In genomic region chr22:25613114-25613513, GRCh38 we compare ENCODE assay signal across 7 cellular contexts. TPM values are rescaled to one million over a fixed set of nuclear protein-coding genes. Genes with fewer than 3 reads are reported as not detected.
DNase-seq lines count a peak whose midpoint lies in the region; ATAC-seq, FAIRE-seq and TF ChIP-seq lines count a peak whose summit lies in the region.
"Not testable (repeated sequence)": the region's sequence is repeated elsewhere in the genome, so short reads cannot be mapped to it uniquely, and the experiment has no call there.

No MANE protein-coding gene starts in this region.

- POLR2A ChIA-PET in A549 (lab: Yijun Ruan, JAX); K562 (lab: Yijun Ruan, JAX); endothelial cell of umbilical vein (lab: Charles Lee): not testable (repeated sequence)

- not testable (repeated sequence) for H3K27me3 ChIP-seq in astrocyte (ENCODE audit: insufficient read depth, low read length); K562 (ENCODE audit: control insufficient read depth in 2 of 2, insufficient read depth in 2 of 2, low read length in 2 of 2); endothelial cell of umbilical vein (ENCODE audit: control insufficient read depth in 2 of 2, insufficient read depth in 2 of 2, low read length in 2 of 2); neural progenitor cell

- H3F3A ChIP-seq in neural progenitor cell (ENCODE audit: low read depth) = peaks cover 22% of the 10 kb centered on the region

- dilution Hi-C loops in endothelial cell of umbilical vein (cut with MboI; ENCODE audit: extremely low pct_ligation_motif_present, low sequenced_read_pairs) = not testable (repeated sequence)

- H3K79me2 ChIP-seq in astrocyte (ENCODE audit: insufficient read depth, low read length); K562 (ENCODE audit: control insufficient read depth, insufficient read depth, low read length); endothelial cell of umbilical vein (ENCODE audit: control insufficient read depth, insufficient read depth, low read length): not testable (repeated sequence)
- peaks cover 23% of the 10 kb centered on the region for H3K79me2 ChIP-seq in neural progenitor cell (ENCODE audit: low read depth)

- in situ Hi-C loops in K562 (cut with MboI) = not testable (repeated sequence)

- TF ChIP-seq RAD21 in A549 (conservative IDR thresholded peaks at IDR 0.05 in 1 of 2, IDR thresholded peaks at IDR 0.05 in 1 of 2); K562 (CRISPR knock-in tag; conservative IDR thresholded peaks at IDR 0.05 in 1 of 2, IDR thresholded peaks at IDR 0.05 in 1 of 2): not testable (repeated sequence)

- TF ChIP-seq EP300 in A549 (IDR thresholded peaks at IDR 0.05); K562 (IDR thresholded peaks at IDR 0.05; ENCODE audit: low read length): not testable (repeated sequence)

- H3K27me3 Mint-ChIP-seq in astrocyte (ENCODE audit: low read depth, unreplicated experiment); neural progenitor cell (ENCODE audit: insufficient read depth, low read depth): not testable (repeated sequence)

- TF ChIP-seq POLR2A in A549 (IDR thresholded peaks at IDR 0.05; ENCODE audit: low read length); GM12892 (IDR thresholded peaks at IDR 0.05; ENCODE audit: low read depth, low read length); K562 (conservative IDR thresholded peaks at IDR 0.05); endothelial cell of umbilical vein (IDR thresholded peaks at IDR 0.05; ENCODE audit: low read depth, low read length): not testable (repeated sequence)

- CTCF ChIA-PET in A549 (lab: Yijun Ruan, JAX); K562 (lab: Yijun Ruan, JAX; ENCODE audit: low intra/inter-chr PET ratio); endothelial cell of umbilical vein (lab: Charles Lee): not testable (repeated sequence)

- H2AFZ ChIP-seq in astrocyte (ENCODE audit: low read depth, low read length); K562 (ENCODE audit: low read depth, low read length); endothelial cell of umbilical vein (ENCODE audit: low read depth, low read length); neural progenitor cell (replicated peaks): not testable (repeated sequence)

- not testable (repeated sequence) for H3K4me3 ChIP-seq in A549; astrocyte (ENCODE audit: insufficient read depth, low read depth, low read length); K562; endothelial cell of umbilical vein (replicated peaks in 1 of 3; ENCODE audit: insufficient read depth in 1 of 3, low read depth in 1 of 3, low read length in 3 of 3); neural progenitor cell

- FAIRE-seq in A549 (lab: Jason Lieb, UNC) (peak; percentile 63), GM12892 (lab: Jason Lieb, UNC) (peak; percentile 84), GM19239 (lab: Jason Lieb, UNC) (peak; percentile 68), astrocyte (lab: Jason Lieb, UNC) (peak; percentile 63), K562 (lab: Jason Lieb, UNC) (peak; percentile 75), endothelial cell of umbilical vein (lab: Jason Lieb, UNC) (peak; percentile 86)

- DNase-seq in A549 (ENCODE audit: low read depth in 1 of 2, low spot score in 1 of 2); GM12892 (ENCODE audit: insufficient read length); GM19239 (ENCODE audit: insufficient read length, low spot score); astrocyte (ENCODE audit: low read depth); K562 (ENCODE audit: extremely low read depth in 1 of 4, low spot score in 3 of 4); endothelial cell of umbilical vein (ENCODE audit: low read depth, low spot score); neural progenitor cell (ENCODE audit: low spot score): not testable (repeated sequence)

- intact Hi-C loops in K562 (cut with micrococcal nuclease); endothelial cell of umbilical vein (cut with micrococcal nuclease): not testable (repeated sequence)

- H3K27ac ChIP-seq in A549; astrocyte (ENCODE audit: low read depth, low read length); K562 (ENCODE audit: extremely low read depth, low read depth, low read length); endothelial cell of umbilical vein (ENCODE audit: insufficient read depth, low read depth, low read length); neural progenitor cell: not testable (repeated sequence)

- ATAC-seq in A549 = not testable (repeated sequence)
- peak; percentile 64; the same call in 2 of the 3 replicates for ATAC-seq in K562

- WGBS in A549 (ENCODE audit: missing lambda C conversion rate) = no CpG with 5 or more reads among the region's 3 CpGs
- WGBS in K562 (ENCODE audit: insufficient coverage, low coverage, missing lambda C conversion rate) = no CpG with 5 or more reads among the region's 3 CpGs

- not testable (repeated sequence) for H3K27ac Mint-ChIP-seq in astrocyte (ENCODE audit: unreplicated experiment); neural progenitor cell

- H3K9ac ChIP-seq in astrocyte (ENCODE audit: low read length); K562 (ENCODE audit: insufficient read depth in 1 of 2, low read depth in 2 of 2, low read length in 2 of 2); endothelial cell of umbilical vein (replicated peaks; ENCODE audit: extremely low read depth, insufficient read depth, low read length); neural progenitor cell: not testable (repeated sequence)

- H3K4me3 Mint-ChIP-seq in astrocyte (ENCODE audit: unreplicated experiment); neural progenitor cell: not testable (repeated sequence)

- not testable (repeated sequence) for TF ChIP-seq CTCF in A549 (IDR thresholded peaks at IDR 0.05); astrocyte (IDR thresholded peaks at IDR 0.05; ENCODE audit: insufficient read depth, low read depth, low read length); K562 (IDR thresholded peaks at IDR 0.05 in 2 of 3, conservative IDR thresholded peaks at IDR 0.05 in 1 of 3; ENCODE audit: insufficient read depth in 2 of 3, low read depth in 1 of 3, low read length in 3 of 3); endothelial cell of umbilical vein (IDR thresholded peaks at IDR 0.05; ENCODE audit: extremely low read depth in 1 of 2, insufficient read depth in 1 of 2, low read depth in 1 of 2, low read length in 2 of 2); neural progenitor cell (IDR thresholded peaks at IDR 0.05)

- H3K4me1 Mint-ChIP-seq in astrocyte (ENCODE audit: low read depth, unreplicated experiment) = peaks cover 13% of the 10 kb centered on the region
- H3K4me1 Mint-ChIP-seq in neural progenitor cell = peaks cover 19% of the 10 kb centered on the region

- H4K20me1 ChIP-seq in astrocyte (ENCODE audit: insufficient read depth, low read length); K562 (replicated peaks; ENCODE audit: control insufficient read depth, insufficient read depth, low read length); endothelial cell of umbilical vein (replicated peaks; ENCODE audit: control insufficient read depth, extremely low read depth, insufficient read depth, low read length); neural progenitor cell (ENCODE audit: low read depth): not testable (repeated sequence)

- BruUV-seq in K562 (replicated peaks; lab: Mats Ljungman, UMichigan); endothelial cell of umbilical vein (replicated peaks; lab: Mats Ljungman, UMichigan): not testable (repeated sequence)

- H3K4me1 ChIP-seq in A549; astrocyte (ENCODE audit: insufficient read depth, low read length); K562 (replicated peaks in 1 of 2; ENCODE audit: control insufficient read depth in 2 of 2, insufficient read depth in 2 of 2, low read length in 2 of 2); endothelial cell of umbilical vein (ENCODE audit: control insufficient read depth, extremely low read depth, insufficient read depth, low read length): not testable (repeated sequence)
- H3K4me1 ChIP-seq in neural progenitor cell = peaks cover 41% of the 10 kb centered on the region

- H3K36me3 Mint-ChIP-seq in astrocyte (ENCODE audit: low read depth, unreplicated experiment); neural progenitor cell: not testable (repeated sequence)

- H3K9me3 ChIP-seq in A549; astrocyte (ENCODE audit: insufficient read depth, low read depth, low read length); K562 (replicated peaks; ENCODE audit: control insufficient read depth, insufficient read depth, low read depth, low read length); endothelial cell of umbilical vein (replicated peaks; ENCODE audit: control insufficient read depth, insufficient read depth, low read length); neural progenitor cell (ENCODE audit: low read depth): not testable (repeated sequence)

- H3K36me3 ChIP-seq in astrocyte (ENCODE audit: insufficient read depth, low read length); K562 (ENCODE audit: control insufficient read depth, insufficient read depth, low read length); endothelial cell of umbilical vein (ENCODE audit: control insufficient read depth in 2 of 2, extremely low read depth in 1 of 2, insufficient read depth in 2 of 2, low read length in 2 of 2); neural progenitor cell: not testable (repeated sequence)

- H3K9me1 ChIP-seq in K562 (ENCODE audit: control insufficient read depth, insufficient read depth, low read length); endothelial cell of umbilical vein (replicated peaks; ENCODE audit: control insufficient read depth, extremely low read depth, insufficient read depth, low read length): not testable (repeated sequence)

- H3K9me3 Mint-ChIP-seq in astrocyte (ENCODE audit: unreplicated experiment) = not testable (repeated sequence)
- H3K9me3 Mint-ChIP-seq in neural progenitor cell = peaks cover 13% of the 10 kb centered on the region

- not testable (repeated sequence) for H3K4me2 ChIP-seq in A549; astrocyte (ENCODE audit: low read length); K562 (ENCODE audit: insufficient read depth, low read length); endothelial cell of umbilical vein (ENCODE audit: insufficient read depth, low read length)
- H3K4me2 ChIP-seq in neural progenitor cell = peak overlapping the region; percentile 5

RNA-seq across cellular contexts. Expression of gene GRK3, which starts 48.6 kb away (rescaled TPM):
- polyA plus RNA-seq in A549 (2011; rRNA removed) (6.5 and 6.9 TPM in 2 replicates), A549 (2017; fragmentation: RNase III; extraction: RNeasy Plus Mini Kit Qiagen cat#74134 plus additional on column Dnase treatment) (3.4 to 3.9 TPM (median 3.5 TPM) in 3 replicates), K562 (2011; rRNA removed) (2.9 and 4.0 TPM in 2 replicates), K562 (2014; fragmentation: Illumina TruSeq; extraction: Trizol) (5.9 and 6.3 TPM in 2 replicates), K562 (2014; fragmentation: Nextera tagmentation; extraction: Ambion mirVana) (1 to 10 TPM; 1.4 TPM), K562 (2014; rRNA removed) (3.4 and 3.6 TPM in 2 replicates), endothelial cell of umbilical vein (0.56 and 0.68 TPM in 2 replicates)
- polyA plus RNA-seq in A549 (2012; cell fraction: cytosol; rRNA removed) = 1.3 and 1.4 TPM in 2 replicates
- polyA plus RNA-seq in A549 (2012; cell fraction: nucleus; rRNA removed) = 0.83 and 1.5 TPM in 2 replicates
- 5.5 and 6.0 TPM in 2 replicates for polyA minus RNA-seq in A549 (2011; rRNA and poly(A)+ RNA removed)
- polyA plus RNA-seq in GM12892 (2012; ENCODE audit: missing spikeins) = 14.4 TPM
- total RNA-seq in astrocyte (7.2 TPM in 2 replicates), K562 (2014; rRNA removed) (3.4 and 3.7 TPM in 2 replicates), K562 (2014; rRNA removed; fragmentation: Illumina TruSeq; extraction: Trizol) (7.5 and 9.0 TPM in 2 replicates), K562 (2015; rRNA removed; fragmentation: Illumina TruSeq; extraction: Trizol) (6.0 and 6.8 TPM in 2 replicates), K562 (2021) (7.3 and 7.6 TPM in 2 replicates), endothelial cell of umbilical vein (3.0 and 4.4 TPM in 2 replicates), neural progenitor cell (ENCODE audit: low replicate concordance) (20.8 and 21.4 TPM in 2 replicates)
- 2.6 and 7.4 TPM in 2 replicates for total RNA-seq in K562 (2011; cell fraction: chromatin; rRNA removed; ENCODE audit: low replicate concordance)
- total RNA-seq in K562 (2011; cell fraction: nucleolus; rRNA removed) = 1.0 and 1.2 TPM in 2 replicates
- total RNA-seq in K562 (2011; cell fraction: nucleoplasm; rRNA removed) = 2.6 and 3.5 TPM in 2 replicates
- 0.78 and 2.3 TPM in 2 replicates for polyA plus RNA-seq in K562 (2011; cell fraction: cytosol; rRNA removed)
- 2.1 and 3.6 TPM in 2 replicates for polyA plus RNA-seq in K562 (2011; cell fraction: nucleus; rRNA removed)
- polyA plus RNA-seq in K562 (2012) = 3.2 and 4.5 TPM in 2 replicates
- 5.3 and 9.2 TPM in 2 replicates for polyA minus RNA-seq in K562 (2011; rRNA and poly(A)+ RNA removed)
- 2.2 and 2.8 TPM in 2 replicates for polyA minus RNA-seq in K562 (2011; cell fraction: cytosol; rRNA and poly(A)+ RNA removed)
- 0.94 and 2.8 TPM in 2 replicates for polyA minus RNA-seq in K562 (2011; cell fraction: nucleus; rRNA and poly(A)+ RNA removed)
- 0.92 and 0.97 TPM in 2 replicates for polyA plus RNA-seq in endothelial cell of umbilical vein (2011; cell fraction: cytosol; rRNA removed)
- 1.7 and 1.8 TPM in 2 replicates for polyA plus RNA-seq in endothelial cell of umbilical vein (2011; cell fraction: nucleus; rRNA removed)
- 0.64 and 1.8 TPM in 2 replicates for polyA plus RNA-seq in endothelial cell of umbilical vein (2012)
- 1.9 and 2.3 TPM in 2 replicates for polyA minus RNA-seq in endothelial cell of umbilical vein
- not detected for polyA minus RNA-seq in endothelial cell of umbilical vein (2011; cell fraction: cytosol; rRNA and poly(A)+ RNA removed)
- 1.3 and 1.8 TPM in 2 replicates for polyA minus RNA-seq in endothelial cell of umbilical vein (2011; cell fraction: nucleus; rRNA and poly(A)+ RNA removed)
